ENCODE assay signal across 15 cellular contexts in genomic region chr1:225700889-225701465, GRCh38. TPM values are rescaled to one million over a fixed set of nuclear protein-coding genes. Genes with fewer than 3 reads are reported as not detected.
A peak's percentile ranks its signal among the peaks of the same experiment; 100 is the strongest.
DNase-seq lines count a peak whose midpoint lies in the region; ATAC-seq and TF ChIP-seq lines count a peak whose summit lies in the region.
"Had no signal": no experiment of that assay in that cellular context is flagged by ENCODE, and none has a peak within 500 bp of the region (broad histone marks: within the 10 kb centered on the region; RNA-seq: fewer than 3 reads in every experiment).

No MANE protein-coding gene starts in this region.

- H3K4me2 ChIP-seq in hepatocyte: no peak overlapping the region

- no peaks in the 10 kb centered on the region for H3K9me3 Mint-ChIP-seq in HFFc6
- no peaks in the 10 kb centered on the region for H3K9me3 Mint-ChIP-seq in activated T-cell treated with anti-CD3 and anti-CD28 coated beads, Interleukin-2, amount 50 U/mL, for 72 hours
- H3K9me3 Mint-ChIP-seq: activated CD4-positive, alpha-beta T cell treated with anti-CD3 and anti-CD28 coated beads, Interleukin-2, amount 10 ng/mL, durations not matched to agents 24 days and 14 days had no signal

- H3K4me1 Mint-ChIP-seq in HFFc6 (ENCODE audit: low read depth): peaks cover 26% of the 10 kb centered on the region
- no peaks in the 10 kb centered on the region for H3K4me1 Mint-ChIP-seq in activated T-cell treated with anti-CD3 and anti-CD28 coated beads, Interleukin-2, amount 50 U/mL, for 72 hours (ENCODE audit: low read depth)
- H3K4me1 Mint-ChIP-seq: activated CD4-positive, alpha-beta T cell treated with anti-CD3 and anti-CD28 coated beads, Interleukin-2, amount 10 ng/mL, durations not matched to agents 24 days and 14 days had no signal

- intact Hi-C loops in vagina (cut with DNase I): no loop called here

- H3K9me3 ChIP-seq in hepatocyte (ENCODE audit: low read depth): no peaks in the 10 kb centered on the region
- H3K9me3 ChIP-seq in vagina: no peaks in the 10 kb centered on the region
- H3K9me3 ChIP-seq: ovary had no signal

- ATAC-seq in activated T-cell treated with anti-CD3 and anti-CD28 coated beads, Interleukin-2, amount 50 U/mL, for 72 hours (replicated peaks in 1 of 2): no peak
- ATAC-seq: stimulated activated naive CD8-positive, alpha-beta T cell treated with anti-CD3 and anti-CD28 coated beads, Interleukin-15, Interleukin-2, amounts not matched to agents 100 U/mL and 50 U/mL, for 24 hours had no signal

- H3K9me2 ChIP-seq in hepatocyte (replicated peaks; ENCODE audit: insufficient read depth): no peaks in the 10 kb centered on the region

- H3K27ac ChIP-seq in hepatocyte (peak overlapping the region; percentile 25), vagina (peak overlapping the region; percentile 18), coronary artery (peak overlapping the region in 1 of 2 donors; percentile 73)
- H3K27ac ChIP-seq: ovary had no signal

- 98% methylated on average over 4 of the region's 4 CpGs for WGBS in hepatocyte (ENCODE audit: low lambda C conversion rate, missing lambda C conversion rate)

- H3K4me3 ChIP-seq in hepatocyte (no peak overlapping the region), vagina (no peak overlapping the region), coronary artery (no peak overlapping the region)
- H3K4me3 ChIP-seq: ovary had no signal

- H2AFZ ChIP-seq in hepatocyte: no peak overlapping the region

- no peak for DNase-seq in HFFc6
- peak; percentile 9 for DNase-seq in amniotic epithelial cell (ENCODE audit: low read depth)
- no peak for DNase-seq in hepatocyte (ENCODE audit: low spot score)
- DNase-seq in vagina (ENCODE audit: extremely low spot score in 2 of 2): no peak
- DNase-seq in activated T-cell treated with anti-CD3 and anti-CD28 coated beads, Interleukin-2, amount 50 U/mL, for 72 hours: no peak
- no peak for DNase-seq in coronary artery (ENCODE audit: low spot score)
- DNase-seq in midbrain (lab: John Stamatoyannopoulos, UW): no peak
- DNase-seq: activated CD4-positive, alpha-beta T cell treated with anti-CD3 and anti-CD28 coated beads, Interleukin-2, amount 10 ng/mL, durations not matched to agents 24 days and 14 days; activated naive CD4-positive, alpha-beta T cell; cortex of kidney; head of caudate nucleus; NCI-H82; ovary; stimulated activated CD4-positive, alpha-beta T cell treated with anti-CD3 and anti-CD28 coated beads, Interleukin-2, amount 100 ng/mL, for 48 hours; stimulated activated naive CD8-positive, alpha-beta T cell treated with anti-CD3 and anti-CD28 coated beads, Interleukin-15, Interleukin-2, amounts not matched to agents 100 U/mL and 50 U/mL, for 24 hours had no signal

- peak overlapping the region; percentile 92 for H3K27ac Mint-ChIP-seq in HFFc6
- no peak overlapping the region for H3K27ac Mint-ChIP-seq in activated T-cell treated with anti-CD3 and anti-CD28 coated beads, Interleukin-2, amount 50 U/mL, for 72 hours
- H3K27ac Mint-ChIP-seq: activated CD4-positive, alpha-beta T cell treated with anti-CD3 and anti-CD28 coated beads, Interleukin-2, amount 10 ng/mL, durations not matched to agents 24 days and 14 days had no signal

- TF ChIP-seq POLR2A in vagina (IDR thresholded peaks at IDR 0.05): no peak

- H4K20me1 ChIP-seq in hepatocyte (ENCODE audit: insufficient read depth, poor library complexity, severe bottlenecking): no peaks in the 10 kb centered on the region

- TF ChIP-seq CTCF in HFFc6 (IDR thresholded peaks at IDR 0.05) (no peak), hepatocyte (IDR thresholded peaks at IDR 0.05; ENCODE audit: poor library complexity) (no peak), vagina (IDR thresholded peaks at IDR 0.05) (no peak), coronary artery (IDR thresholded peaks at IDR 0.05) (no peak)

- H3K79me2 ChIP-seq in hepatocyte: no peaks in the 10 kb centered on the region

- peak overlapping the region; percentile 72 for H3K4me3 Mint-ChIP-seq in HFFc6
- no peak overlapping the region for H3K4me3 Mint-ChIP-seq in activated T-cell treated with anti-CD3 and anti-CD28 coated beads, Interleukin-2, amount 50 U/mL, for 72 hours
- H3K4me3 Mint-ChIP-seq: activated CD4-positive, alpha-beta T cell treated with anti-CD3 and anti-CD28 coated beads, Interleukin-2, amount 10 ng/mL, durations not matched to agents 24 days and 14 days had no signal

- H3K27me3 Mint-ChIP-seq in HFFc6 (ENCODE audit: insufficient read depth): no peaks in the 10 kb centered on the region
- no peaks in the 10 kb centered on the region for H3K27me3 Mint-ChIP-seq in activated T-cell treated with anti-CD3 and anti-CD28 coated beads, Interleukin-2, amount 50 U/mL, for 72 hours (ENCODE audit: low read depth)

- H3K27me3 ChIP-seq in hepatocyte (no peaks in the 10 kb centered on the region), vagina (no peaks in the 10 kb centered on the region)
- H3K27me3 ChIP-seq: ovary had no signal

- H3K36me3 Mint-ChIP-seq in HFFc6 (ENCODE audit: low read depth): no peaks in the 10 kb centered on the region
- no peaks in the 10 kb centered on the region for H3K36me3 Mint-ChIP-seq in activated T-cell treated with anti-CD3 and anti-CD28 coated beads, Interleukin-2, amount 50 U/mL, for 72 hours (ENCODE audit: insufficient read depth in 2 of 2)

- peaks cover 14% of the 10 kb centered on the region for H3K4me1 ChIP-seq in hepatocyte (ENCODE audit: insufficient read depth)
- H3K4me1 ChIP-seq in vagina: peaks cover 26% of the 10 kb centered on the region

- H3K36me3 ChIP-seq in hepatocyte (replicated peaks; ENCODE audit: insufficient read depth, low read depth) (no peaks in the 10 kb centered on the region), vagina (no peaks in the 10 kb centered on the region)
- H3K36me3 ChIP-seq: ovary had no signal

RNA-seq across cellular contexts. Expression of gene ENAH, which starts 48.1 kb away (rescaled TPM):
- 100 to 1,000 TPM; 133 to 171 (median 139) TPM for total RNA-seq in HFFc6 (2021; fragmentation: NEBNext Ultra II Directional; extraction: Animal tissue kit (Norgen Biotek cat#: 25700))
- total RNA-seq in hepatocyte: 97.4 and 115 TPM in 2 replicates
- polyA plus RNA-seq in hepatocyte: 46.3 and 51.3 TPM in 2 replicates
- 62.4 TPM for total RNA-seq in vagina
- total RNA-seq in activated T-cell treated with anti-CD3 and anti-CD28 coated beads, Interleukin-2, amount 50 U/mL, for 72 hours: under 1 TPM; 0.12 to 0.43 TPM

Comparison
In these comparisons a context has a peak if more than half of its experiments do, and no peak if none do; other contexts are left out.
1. RNA of gene ENAH, which starts 48.1 kb away (total RNA-seq): 133 to 171 TPM in HFFc6, 97.4 to 115 TPM in hepatocyte and 62.4 TPM in vagina (single experiment); 0.12 to 0.43 TPM in activated T-cell treated with anti-CD3 and anti-CD28 coated beads, Interleukin-2, amount 50 U/mL, for 72 hours; every median in the first group is over 10 times any median in the second.